Comparison of ENCODE assay signal across 9 cellular contexts in genomic region chr5:179608131-179608581, GRCh38. TPM values are rescaled to one million over a fixed set of nuclear protein-coding genes. Genes with fewer than 3 reads are reported as not detected.
DNase-seq lines count a peak whose midpoint lies in the region; ATAC-seq, FAIRE-seq and TF ChIP-seq lines count a peak whose summit lies in the region.
"Had no signal": no experiment of that assay in that cellular context is flagged by ENCODE, and none has a peak within 500 bp of the region (broad histone marks: within the 10 kb centered on the region; RNA-seq: fewer than 3 reads in every experiment).

No MANE protein-coding gene starts in this region.

- FAIRE-seq in HepG2 (lab: Jason Lieb, UNC) (no peak), RCC 7860 (lab: Jason Lieb, UNC) (no peak)
- FAIRE-seq: islet of Langerhans had no signal

- 89% methylated on average over 4 of the region's 5 CpGs for WGBS in HepG2 (ENCODE audit: low lambda C conversion rate)

- peaks cover 46% of the 10 kb centered on the region for H3K36me3 Mint-ChIP-seq in activated T-helper 1 cell treated with anti-CD3 and anti-CD28 coated beads, Interleukin-12 subunit alpha, Interleukin-12 subunit beta, Interleukin-2, Interleukin-4 antibody, amounts not matched to agents 30 ng/mL and 10 ng/mL and 1 ng/mL, durations not matched to agents 14 hours and 24 hours and 36 hours (ENCODE audit: low read depth)
- H3K36me3 Mint-ChIP-seq in Calu3 (ENCODE audit: insufficient read depth, unreplicated experiment): peaks cover 98% of the 10 kb centered on the region

- POLR2A ChIA-PET in HepG2 (lab: Yijun Ruan, JAX): interaction anchor here (0.8 to 4.6 kb wide), 4 partner anchors 8 to 15 kb away, joined by 3 to 29 read pairs (median 12); partner anchors contain the start of gene HNRNPH1

- H3K27me3 ChIP-seq in HepG2 (ENCODE audit: control insufficient read depth in 1 of 2, insufficient read depth in 2 of 2, low read length in 2 of 2): no peaks in the 10 kb centered on the region
- no peaks in the 10 kb centered on the region for H3K27me3 ChIP-seq in upper lobe of right lung

- H3K4me1 Mint-ChIP-seq in activated T-helper 1 cell treated with anti-CD3 and anti-CD28 coated beads, Interleukin-12 subunit alpha, Interleukin-12 subunit beta, Interleukin-2, Interleukin-4 antibody, amounts not matched to agents 30 ng/mL and 10 ng/mL and 1 ng/mL, durations not matched to agents 14 hours and 24 hours and 36 hours (ENCODE audit: low read depth): peaks cover 44% of the 10 kb centered on the region
- peaks cover 13% of the 10 kb centered on the region for H3K4me1 Mint-ChIP-seq in Calu3 (ENCODE audit: low read depth, unreplicated experiment)

- peak; percentile 46 for DNase-seq in stimulated activated CD4-positive, alpha-beta T cell treated with anti-CD3 and anti-CD28 coated beads, Interleukin-15, amount 100 ng/mL, for 24 hours
- DNase-seq in stimulated activated CD4-positive, alpha-beta T cell treated with anti-CD3 and anti-CD28 coated beads, Interleukin-4, amount 100 ng/mL, for 1 hour: no peak
- DNase-seq in activated T-helper 1 cell treated with anti-CD3 and anti-CD28 coated beads, Interleukin-12 subunit alpha, Interleukin-12 subunit beta, Interleukin-2, Interleukin-4 antibody, amounts not matched to agents 30 ng/mL and 10 ng/mL and 1 ng/mL, durations not matched to agents 14 hours and 24 hours and 36 hours (ENCODE audit: low spot score): peak; percentile 59
- no peak for DNase-seq in HepG2 (ENCODE audit: low spot score)
- peak; percentile 58 for DNase-seq in upper lobe of right lung
- DNase-seq in NCI-H774 (lab: John Stamatoyannopoulos, UW): no peak
- no peak for DNase-seq in Calu3
- DNase-seq in RCC 7860 (ENCODE audit: low spot score): no peak

- no TSS peak for BruUV-seq in HepG2 (replicated peaks; lab: Mats Ljungman, UMichigan)
- no TSS peak for BruUV-seq in Calu3 (replicated peaks; lab: Mats Ljungman, UMichigan)

- peak; percentile 41 to 68; a peak in 3 of 4 replicates for TF ChIP-seq POLR2A in HepG2 (IDR thresholded peaks at IDR 0.05; ENCODE audit: insufficient read depth in 1 of 2, low read depth in 2 of 2, low read length in 2 of 2)

- no peak overlapping the region for H3K9ac ChIP-seq in HepG2 (ENCODE audit: insufficient read depth, low read depth, low read length)

- H3K27ac ChIP-seq in HepG2 (ENCODE audit: extremely low read length, insufficient read depth, low read length) (no peak overlapping the region), upper lobe of right lung (no peak overlapping the region)

- TF ChIP-seq RAD21 in HepG2 (CRISPR knock-in tag; IDR thresholded peaks at IDR 0.05): no peak

- in situ Hi-C loops in HepG2 (cut with HindIII; ENCODE audit: extremely low pct_ligation_motif_present, low pct_unique_long_range_greater_than_20kb): no loop called here

- no peak overlapping the region for H3K4me3 Mint-ChIP-seq in activated T-helper 1 cell treated with anti-CD3 and anti-CD28 coated beads, Interleukin-12 subunit alpha, Interleukin-12 subunit beta, Interleukin-2, Interleukin-4 antibody, amounts not matched to agents 30 ng/mL and 10 ng/mL and 1 ng/mL, durations not matched to agents 14 hours and 24 hours and 36 hours
- H3K4me3 Mint-ChIP-seq in Calu3 (ENCODE audit: low read depth, unreplicated experiment): no peak overlapping the region

- peak overlapping the region; percentile 48 for H3K27ac Mint-ChIP-seq in activated T-helper 1 cell treated with anti-CD3 and anti-CD28 coated beads, Interleukin-12 subunit alpha, Interleukin-12 subunit beta, Interleukin-2, Interleukin-4 antibody, amounts not matched to agents 30 ng/mL and 10 ng/mL and 1 ng/mL, durations not matched to agents 14 hours and 24 hours and 36 hours
- H3K27ac Mint-ChIP-seq in Calu3 (ENCODE audit: unreplicated experiment): no peak overlapping the region

- no peaks in the 10 kb centered on the region for H3K9me3 ChIP-seq in HepG2 (ENCODE audit: low read length)
- H3K9me3 ChIP-seq in upper lobe of right lung: no peaks in the 10 kb centered on the region

- no peak overlapping the region for H3K4me2 ChIP-seq in HepG2 (ENCODE audit: low read depth, low read length)

- no peak overlapping the region for H2AFZ ChIP-seq in HepG2 (ENCODE audit: low read length)

- no peaks in the 10 kb centered on the region for H3K9me3 Mint-ChIP-seq in activated T-helper 1 cell treated with anti-CD3 and anti-CD28 coated beads, Interleukin-12 subunit alpha, Interleukin-12 subunit beta, Interleukin-2, Interleukin-4 antibody, amounts not matched to agents 30 ng/mL and 10 ng/mL and 1 ng/mL, durations not matched to agents 14 hours and 24 hours and 36 hours
- H3K9me3 Mint-ChIP-seq in Calu3 (ENCODE audit: low read depth, unreplicated experiment): no peaks in the 10 kb centered on the region

- H3K36me3 ChIP-seq in HepG2 (replicated peaks in 1 of 2; ENCODE audit: control insufficient read depth in 1 of 2, insufficient read depth in 2 of 2, low read length in 2 of 2) (peaks cover 8 to 73% of the 10 kb centered on the region in 2 experiments), upper lobe of right lung (peaks cover 88% of the 10 kb centered on the region)

- H3K4me1 ChIP-seq in HepG2 (ENCODE audit: insufficient read depth, low read length) (peaks cover 18% of the 10 kb centered on the region), upper lobe of right lung (peaks cover 5% of the 10 kb centered on the region)

- no peaks in the 10 kb centered on the region for H3K79me2 ChIP-seq in HepG2 (ENCODE audit: insufficient read depth, low read length)

- CTCF ChIA-PET in HepG2 (lab: Yijun Ruan, JAX; ENCODE audit: low intra/inter-chr PET ratio, low total read pairs) (no interaction called here), Calu3 (lab: Charles Lee) (no interaction called here)

- intact Hi-C loops in activated T-helper 1 cell treated with anti-CD3 and anti-CD28 coated beads, Interleukin-12 subunit alpha, Interleukin-12 subunit beta, Interleukin-2, Interleukin-4 antibody, amounts not matched to agents 30 ng/mL and 10 ng/mL and 1 ng/mL, durations not matched to agents 14 hours and 24 hours and 36 hours (cut with micrococcal nuclease): no loop called here
- intact Hi-C loops in HepG2 (cut with micrococcal nuclease; ENCODE audit: unreplicated experiment): no loop called here
- intact Hi-C loops in upper lobe of right lung (cut with DNase I): no loop called here
- intact Hi-C loops in Calu3 (cut with micrococcal nuclease; ENCODE audit: unreplicated experiment): no loop called here

- TF ChIP-seq EP300 in HepG2 (IDR thresholded peaks at IDR 0.05; ENCODE audit: low read depth in 2 of 2, low read length in 2 of 2) (no peak), HepG2 (CRISPR knock-in tag; IDR thresholded peaks at IDR 0.05; ENCODE audit: borderline replicate concordance) (no peak)

- H3K4me3 ChIP-seq in HepG2 (replicated peaks in 1 of 3; ENCODE audit: insufficient read depth in 1 of 3, low read depth in 2 of 3, low read length in 3 of 3) (no peak overlapping the region), upper lobe of right lung (no peak overlapping the region)

- no peaks in the 10 kb centered on the region for H3K27me3 Mint-ChIP-seq in activated T-helper 1 cell treated with anti-CD3 and anti-CD28 coated beads, Interleukin-12 subunit alpha, Interleukin-12 subunit beta, Interleukin-2, Interleukin-4 antibody, amounts not matched to agents 30 ng/mL and 10 ng/mL and 1 ng/mL, durations not matched to agents 14 hours and 24 hours and 36 hours (ENCODE audit: insufficient read depth)
- no peaks in the 10 kb centered on the region for H3K27me3 Mint-ChIP-seq in Calu3 (ENCODE audit: unreplicated experiment)

- no peak for TF ChIP-seq CTCF in HepG2 (CRISPR knock-in tag; IDR thresholded peaks at IDR 0.05)
- TF ChIP-seq CTCF in upper lobe of right lung (IDR thresholded peaks at IDR 0.05): no peak
- TF ChIP-seq CTCF in Calu3 (IDR thresholded peaks at IDR 0.05; ENCODE audit: unreplicated experiment): no peak

- peaks cover 21% of the 10 kb centered on the region for H4K20me1 ChIP-seq in HepG2 (ENCODE audit: insufficient read depth, low read length)

- ATAC-seq in HepG2: peak; percentile 0
- ATAC-seq in upper lobe of right lung: peak; percentile 13

RNA-seq across cellular contexts. Expression of gene HNRNPH1, which starts 15.3 kb away (rescaled TPM):
- 987 and 1,028 TPM in 2 replicates for total RNA-seq in activated T-helper 1 cell treated with anti-CD3 and anti-CD28 coated beads, Interleukin-12 subunit alpha, Interleukin-12 subunit beta, Interleukin-2, Interleukin-4 antibody, amounts not matched to agents 30 ng/mL and 10 ng/mL and 1 ng/mL, durations not matched to agents 14 hours and 24 hours and 36 hours
- total RNA-seq in HepG2 (2016; rRNA removed; fragmentation: Illumina TruSeq; extraction: Trizol) (807 and 1,064 TPM in 2 replicates), upper lobe of right lung (470 TPM), Calu3 (2022) (765 and 870 TPM in 2 replicates)
- total RNA-seq in HepG2 (2016; cell fraction: cytosol; rRNA removed; fragmentation: Illumina TruSeq; extraction: Trizol; ENCODE audit: low read depth): 62.0 and 74.9 TPM in 2 replicates
- total RNA-seq in HepG2 (2016; cell fraction: insoluble cytoplasmic fraction; rRNA removed; fragmentation: Illumina TruSeq; extraction: Trizol): 774 and 1,069 TPM in 2 replicates
- total RNA-seq in HepG2 (2016; cell fraction: membrane; rRNA removed; fragmentation: Illumina TruSeq; extraction: Trizol): 140 and 164 TPM in 2 replicates
- 1,562 and 1,725 TPM in 2 replicates for total RNA-seq in HepG2 (2016; cell fraction: nucleus; rRNA removed; fragmentation: Illumina TruSeq; extraction: Trizol)
- 329 and 382 TPM in 2 replicates for polyA plus RNA-seq in HepG2 (2011; rRNA removed)
- 90.5 and 96.7 TPM in 2 replicates for polyA plus RNA-seq in HepG2 (2011; cell fraction: cytosol; rRNA removed)
- polyA plus RNA-seq in HepG2 (2011; cell fraction: nucleus; rRNA removed): 1,180 and 1,349 TPM in 2 replicates
- polyA plus RNA-seq in HepG2 (2012): 483 and 590 TPM in 2 replicates
- polyA plus RNA-seq in HepG2 (2016; cell fraction: cytosol; fragmentation: Illumina TruSeq; extraction: Trizol; ENCODE audit: low read depth): 35.6 TPM in 2 replicates
- polyA plus RNA-seq in HepG2 (2016; cell fraction: insoluble cytoplasmic fraction; fragmentation: Illumina TruSeq; extraction: Trizol; ENCODE audit: low read depth): 527 and 548 TPM in 2 replicates
- 79.3 and 80.3 TPM in 2 replicates for polyA plus RNA-seq in HepG2 (2016; cell fraction: membrane; fragmentation: Illumina TruSeq; extraction: Trizol; ENCODE audit: low read depth)
- polyA plus RNA-seq in HepG2 (2016; cell fraction: nucleus; fragmentation: Illumina TruSeq; extraction: Trizol; ENCODE audit: insufficient read depth, low read depth): 2,398 and 2,412 TPM in 2 replicates
- polyA minus RNA-seq in HepG2 (2011; rRNA and poly(A)+ RNA removed; ENCODE audit: low replicate concordance): 416 and 431 TPM in 2 replicates
- 259 and 342 TPM in 2 replicates for polyA minus RNA-seq in HepG2 (2011; cell fraction: cytosol; rRNA and poly(A)+ RNA removed)
- polyA minus RNA-seq in HepG2 (2011; cell fraction: nucleus; rRNA and poly(A)+ RNA removed): 3,243 and 3,756 TPM in 2 replicates

RNA-seq across cellular contexts. Expression of gene RUFY1, which starts 57.8 kb away (rescaled TPM):
- total RNA-seq in activated T-helper 1 cell treated with anti-CD3 and anti-CD28 coated beads, Interleukin-12 subunit alpha, Interleukin-12 subunit beta, Interleukin-2, Interleukin-4 antibody, amounts not matched to agents 30 ng/mL and 10 ng/mL and 1 ng/mL, durations not matched to agents 14 hours and 24 hours and 36 hours: 37.0 and 38.3 TPM in 2 replicates
- total RNA-seq in HepG2 (2016; rRNA removed; fragmentation: Illumina TruSeq; extraction: Trizol) (28.6 and 31.9 TPM in 2 replicates), upper lobe of right lung (56.7 TPM), Calu3 (2022) (41.2 and 41.5 TPM in 2 replicates)
- total RNA-seq in HepG2 (2016; cell fraction: cytosol; rRNA removed; fragmentation: Illumina TruSeq; extraction: Trizol; ENCODE audit: low read depth): 12.6 and 13.4 TPM in 2 replicates
- 28.3 and 34.5 TPM in 2 replicates for total RNA-seq in HepG2 (2016; cell fraction: insoluble cytoplasmic fraction; rRNA removed; fragmentation: Illumina TruSeq; extraction: Trizol)
- total RNA-seq in HepG2 (2016; cell fraction: membrane; rRNA removed; fragmentation: Illumina TruSeq; extraction: Trizol): 10.7 and 10.9 TPM in 2 replicates
- total RNA-seq in HepG2 (2016; cell fraction: nucleus; rRNA removed; fragmentation: Illumina TruSeq; extraction: Trizol): 22.7 and 23.6 TPM in 2 replicates
- 19.9 and 20.8 TPM in 2 replicates for polyA plus RNA-seq in HepG2 (2011; rRNA removed)
- 12.9 and 13.5 TPM in 2 replicates for polyA plus RNA-seq in HepG2 (2011; cell fraction: cytosol; rRNA removed)
- polyA plus RNA-seq in HepG2 (2011; cell fraction: nucleus; rRNA removed): 35.0 and 35.3 TPM in 2 replicates
- polyA plus RNA-seq in HepG2 (2012): 20.2 and 23.0 TPM in 2 replicates
- 3.2 and 4.7 TPM in 2 replicates for polyA plus RNA-seq in HepG2 (2016; cell fraction: cytosol; fragmentation: Illumina TruSeq; extraction: Trizol; ENCODE audit: low read depth)
- 29.3 and 30.1 TPM in 2 replicates for polyA plus RNA-seq in HepG2 (2016; cell fraction: insoluble cytoplasmic fraction; fragmentation: Illumina TruSeq; extraction: Trizol; ENCODE audit: low read depth)
- 5.8 and 6.8 TPM in 2 replicates for polyA plus RNA-seq in HepG2 (2016; cell fraction: membrane; fragmentation: Illumina TruSeq; extraction: Trizol; ENCODE audit: low read depth)
- polyA plus RNA-seq in HepG2 (2016; cell fraction: nucleus; fragmentation: Illumina TruSeq; extraction: Trizol; ENCODE audit: insufficient read depth, low read depth): 41.0 and 41.7 TPM in 2 replicates
- polyA minus RNA-seq in HepG2 (2011; rRNA and poly(A)+ RNA removed; ENCODE audit: low replicate concordance): 25.8 and 35.3 TPM in 2 replicates
- polyA minus RNA-seq in HepG2 (2011; cell fraction: cytosol; rRNA and poly(A)+ RNA removed): 10.6 and 11.2 TPM in 2 replicates
- polyA minus RNA-seq in HepG2 (2011; cell fraction: nucleus; rRNA and poly(A)+ RNA removed): 20.7 and 28.1 TPM in 2 replicates

Comparison
In these comparisons a context has a peak if more than half of its experiments do, and no peak if none do; other contexts are left out.
1. DNase-seq: peak in stimulated activated CD4-positive, alpha-beta T cell treated with anti-CD3 and anti-CD28 coated beads, Interleukin-15, amount 100 ng/mL, for 24 hours (single experiment), activated T-helper 1 cell treated with anti-CD3 and anti-CD28 coated beads, Interleukin-12 subunit alpha, Interleukin-12 subunit beta, Interleukin-2, Interleukin-4 antibody, amounts not matched to agents 30 ng/mL and 10 ng/mL and 1 ng/mL, durations not matched to agents 14 hours and 24 hours and 36 hours (single experiment) and upper lobe of right lung (single experiment); none in stimulated activated CD4-positive, alpha-beta T cell treated with anti-CD3 and anti-CD28 coated beads, Interleukin-4, amount 100 ng/mL, for 1 hour (single experiment), HepG2 (single experiment), NCI-H774 (single experiment), Calu3 (single experiment) and RCC 7860 (single experiment).